8 cellular contexts compared by ENCODE assay signal in the genomic region with DNA sequence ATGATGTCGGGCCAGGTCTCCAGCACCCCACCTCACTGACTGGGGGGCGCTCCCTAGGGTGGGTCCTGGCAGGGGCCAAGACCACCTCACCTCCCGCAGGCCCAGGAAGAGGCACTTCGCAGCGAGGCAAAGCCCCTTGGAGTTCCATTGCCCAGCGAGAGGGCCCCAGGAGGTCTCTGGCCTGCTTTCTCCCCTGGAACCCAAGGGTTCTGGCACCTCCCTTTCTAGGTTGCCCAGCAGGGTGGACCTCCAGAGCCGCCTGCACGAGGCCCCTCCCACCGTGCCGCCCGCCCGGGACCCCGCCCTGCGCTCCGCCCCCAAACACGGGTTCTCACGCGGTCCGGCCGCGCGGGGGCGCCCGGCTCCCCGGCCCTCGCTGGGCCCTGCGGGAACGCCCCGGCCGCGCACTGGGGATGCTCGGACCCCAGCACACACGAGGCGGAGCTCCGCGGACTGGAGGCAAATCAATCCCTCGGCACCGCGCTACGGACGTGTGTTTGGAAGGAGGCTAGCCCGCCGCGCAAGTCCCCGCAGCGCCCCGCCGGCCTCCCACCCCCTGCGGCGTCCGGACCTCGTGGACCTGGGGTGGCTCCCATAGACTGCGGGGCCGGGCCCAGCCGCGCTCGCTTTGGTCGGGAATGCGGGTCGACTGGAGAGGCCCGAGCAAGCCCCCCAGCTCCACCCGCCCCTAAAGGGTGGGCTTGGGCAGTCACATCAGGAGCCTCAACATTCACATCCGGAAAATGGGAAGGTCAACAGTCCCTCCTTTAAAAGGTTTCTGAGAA.
A peak's percentile ranks its signal among the peaks of the same experiment; 100 is the strongest.
DNase-seq lines count a peak whose midpoint lies in the region; ATAC-seq and TF ChIP-seq lines count a peak whose summit lies in the region.

No MANE protein-coding gene starts in this region.

- no peak overlapping the region for H3K27ac ChIP-seq in right lobe of liver

- H3K4me1 ChIP-seq in right lobe of liver: peaks cover 0 to 5% (median 0%) of the 10 kb centered on the region in 4 donors

- TF ChIP-seq CTCF in right lobe of liver (IDR thresholded peaks at IDR 0.05): peak; percentile 28 to 62 (median 48)

- peak; percentile 95 for DNase-seq in D341Med (ENCODE audit: low spot score)
- peak; percentile 35 for DNase-seq in KBM-7
- peak; percentile 60 for DNase-seq in activated CD4-positive, CD25-positive, alpha-beta regulatory T cell treated with anti-CD3 and anti-CD28 coated beads, Interleukin-2, amount 50 U/mL, for 72 hours
- peak; percentile 59 for DNase-seq in dermis blood vessel endothelial cell
- peak in 2 of 3 donors; percentile 65 to 70 for DNase-seq in right lobe of liver
- peak; percentile 33 for DNase-seq in stimulated activated CD8-positive, alpha-beta memory T cell treated with anti-CD3 and anti-CD28 coated beads, Interleukin-15, amount 100 ng/mL, for 24 hours (ENCODE audit: low read depth)
- no peak for DNase-seq in G401 (ENCODE audit: low spot score)

- H3K4me3 ChIP-seq in right lobe of liver: no peak overlapping the region

- H3K27me3 ChIP-seq in right lobe of liver: peaks cover 3 to 16% of the 10 kb centered on the region in 2 donors

- H3K9me3 ChIP-seq in right lobe of liver: no peaks in the 10 kb centered on the region

- in situ Hi-C loops in KBM-7 (cut with MboI; ENCODE audit: low pct_unique_long_range_greater_than_20kb, low sequenced_read_pairs): no loop called here
- in situ Hi-C loops in G401 (cut with HindIII; ENCODE audit: low sequenced_read_pairs): no loop called here

- no peak for TF ChIP-seq POLR2A in right lobe of liver (IDR thresholded peaks at IDR 0.05)

- ATAC-seq in right lobe of liver (peak; percentile 79 to 86 (median 80)), HG03108 (IDR thresholded peaks at IDR 0.05; ENCODE audit: unreplicated experiment) (no peak)

- no peaks in the 10 kb centered on the region for H3K36me3 ChIP-seq in right lobe of liver

- intact Hi-C loops in right lobe of liver (cut with DNase I): no loop called here

- 10% methylated on average over 2 of the region's 63 CpGs for WGBS in right lobe of liver (ENCODE audit: insufficient coverage, low coverage, low lambda C conversion rate, missing lambda C conversion rate)
